In genomic region chr12:124721501-124722154, GRCh38 we compare ENCODE assay signal across 17 cellular contexts.
DNase-seq lines count a peak whose midpoint lies in the region; ATAC-seq and TF ChIP-seq lines count a peak whose summit lies in the region.
"Had no signal": no experiment of that assay in that cellular context is flagged by ENCODE, and none has a peak within 500 bp of the region (broad histone marks: within the 10 kb centered on the region; RNA-seq: fewer than 3 reads in every experiment).

No MANE protein-coding gene starts in this region.

- POLR2A ChIA-PET in SK-N-SH (lab: Yijun Ruan, JAX), result no interaction called here

- DNase-seq in Daoy (ENCODE audit: low read depth), result peak; percentile 64
- DNase-seq in SK-N-SH, result no peak
- DNase-seq in hepatocyte (ENCODE audit: low spot score), result no peak
- no peak for DNase-seq in smooth muscle cell (lab: John Stamatoyannopoulos, UW; ENCODE audit: unreplicated experiment)
- DNase-seq in dedifferentiated amniotic fluid mesenchymal stem cell (ENCODE audit: extremely low spot score), result no peak
- DNase-seq: activated CD4-positive, alpha-beta T cell treated with anti-CD3 and anti-CD28 coated beads, Interleukin-2, amount 50 U/mL, for 1 hour; activated T-cell treated with anti-CD3 and anti-CD28 coated beads for 4 hours; AML-193; effector CD4-positive, alpha-beta T cell; naive B cell; NCI-H446; stimulated activated naive CD8-positive, alpha-beta T cell treated with anti-CD3 and anti-CD28 coated beads, Interleukin-15, amount 100 ng/mL, for 72 hours had no signal

- H3K9me2 ChIP-seq in SK-N-SH, result no peaks in the 10 kb centered on the region
- no peaks in the 10 kb centered on the region for H3K9me2 ChIP-seq in hepatocyte (replicated peaks; ENCODE audit: insufficient read depth)

- CTCF ChIA-PET in SK-N-SH (lab: Yijun Ruan, JAX), result interaction anchor here (0.6 to 1.6 kb wide), 5 partner anchors 160 to 370 kb away, joined by 3 to 5 read pairs (median 4); no protein-coding TSS in a partner anchor

- no peaks in the 10 kb centered on the region for H3K36me3 ChIP-seq in SK-N-SH (replicated peaks in 1 of 2; ENCODE audit: control insufficient read depth in 1 of 2, insufficient read depth in 2 of 2, low read length in 1 of 2)
- H3K36me3 ChIP-seq in hepatocyte (replicated peaks; ENCODE audit: insufficient read depth, low read depth), result no peaks in the 10 kb centered on the region
- no peaks in the 10 kb centered on the region for H3K36me3 ChIP-seq in smooth muscle cell (ENCODE audit: low read depth)
- H3K36me3 ChIP-seq: MG63 had no signal

- peaks cover 14 to 37% of the 10 kb centered on the region in 2 experiments; a peak in 3 of 4 replicates for H3K4me1 ChIP-seq in SK-N-SH (ENCODE audit: control insufficient read depth in 1 of 2, insufficient read depth in 2 of 2, low read depth in 1 of 2, low read length in 1 of 2)
- peaks cover 12% of the 10 kb centered on the region for H3K4me1 ChIP-seq in hepatocyte (ENCODE audit: insufficient read depth)
- H3K4me1 ChIP-seq in smooth muscle cell (ENCODE audit: low read depth), result no peaks in the 10 kb centered on the region

- H3K9ac ChIP-seq in SK-N-SH (peak overlapping the region; percentile 43; the same call in 1 of the 2 replicates), smooth muscle cell (ENCODE audit: low read depth) (no peak overlapping the region)

- ATAC-seq in HG02938 (IDR thresholded peaks at IDR 0.05; ENCODE audit: unreplicated experiment), result no peak
- ATAC-seq in GM21526 (IDR thresholded peaks at IDR 0.05; ENCODE audit: low FRiP score, unreplicated experiment), result no peak
- no peak for ATAC-seq in GM21717 (IDR thresholded peaks at IDR 0.05; ENCODE audit: unreplicated experiment)
- ATAC-seq: stimulated activated naive CD8-positive, alpha-beta T cell treated with anti-CD3 and anti-CD28 coated beads, Interleukin-15, amount 100 ng/mL, for 72 hours had no signal

- H3K4me3 ChIP-seq in SK-N-SH (ENCODE audit: low read depth in 2 of 2, low read length in 1 of 2) (no peak overlapping the region), hepatocyte (no peak overlapping the region), smooth muscle cell (no peak overlapping the region)
- H3K4me3 ChIP-seq: body of pancreas, MG63 had no signal

- H3F3A ChIP-seq in SK-N-SH (replicated peaks; ENCODE audit: insufficient read depth), result peaks cover 16% of the 10 kb centered on the region
- peaks cover 7% of the 10 kb centered on the region for H3F3A ChIP-seq in smooth muscle cell (ENCODE audit: low read depth)

- H4K20me1 ChIP-seq in SK-N-SH (ENCODE audit: insufficient read depth) (no peaks in the 10 kb centered on the region), hepatocyte (ENCODE audit: insufficient read depth, poor library complexity, severe bottlenecking) (no peaks in the 10 kb centered on the region), smooth muscle cell (ENCODE audit: low read depth) (no peaks in the 10 kb centered on the region)

- H3K79me2 ChIP-seq in SK-N-SH (ENCODE audit: insufficient read depth) (no peaks in the 10 kb centered on the region), hepatocyte (no peaks in the 10 kb centered on the region), smooth muscle cell (ENCODE audit: low read depth) (no peaks in the 10 kb centered on the region)

- H2AFZ ChIP-seq in SK-N-SH (ENCODE audit: low read depth) (no peak overlapping the region), hepatocyte (no peak overlapping the region), smooth muscle cell (ENCODE audit: low read depth) (no peak overlapping the region)

- H3K27ac ChIP-seq in SK-N-SH (ENCODE audit: low read depth in 2 of 2, low read length in 1 of 2) (peak overlapping the region; percentile 88 to 98), hepatocyte (peak overlapping the region; percentile 74), smooth muscle cell (ENCODE audit: low read depth) (peak overlapping the region; percentile 57)

- TF ChIP-seq CTCF in SK-N-SH (IDR thresholded peaks at IDR 0.05), result no peak
- TF ChIP-seq CTCF in hepatocyte (IDR thresholded peaks at IDR 0.05; ENCODE audit: poor library complexity), result no peak
- TF ChIP-seq CTCF in smooth muscle cell (IDR thresholded peaks at IDR 0.05; ENCODE audit: borderline replicate concordance, insufficient read depth, poor library complexity, severe bottlenecking), result no peak

- H3K27me3 ChIP-seq in SK-N-SH (ENCODE audit: insufficient read depth) (no peaks in the 10 kb centered on the region), hepatocyte (no peaks in the 10 kb centered on the region), smooth muscle cell (ENCODE audit: low read depth) (no peaks in the 10 kb centered on the region)
- H3K27me3 ChIP-seq: body of pancreas, MG63 had no signal

- no peak for TF ChIP-seq RAD21 in SK-N-SH (IDR thresholded peaks at IDR 0.05; ENCODE audit: low read length)

- peak overlapping the region; percentile 57 for H3K4me2 ChIP-seq in SK-N-SH
- no peak overlapping the region for H3K4me2 ChIP-seq in hepatocyte
- no peak overlapping the region for H3K4me2 ChIP-seq in smooth muscle cell

- no peaks in the 10 kb centered on the region for H3K9me3 ChIP-seq in SK-N-SH
- no peaks in the 10 kb centered on the region for H3K9me3 ChIP-seq in hepatocyte (ENCODE audit: low read depth)
- H3K9me3 ChIP-seq in smooth muscle cell (replicated peaks; ENCODE audit: low read depth), result no peaks in the 10 kb centered on the region
- H3K9me3 ChIP-seq: body of pancreas, MG63 had no signal

- WGBS in SK-N-SH (ENCODE audit: low lambda C conversion rate), result 83% methylated on average over 3 of the region's 3 CpGs
- WGBS in hepatocyte (ENCODE audit: low lambda C conversion rate, missing lambda C conversion rate), result 80% methylated on average over 3 of the region's 3 CpGs
- WGBS in smooth muscle cell (ENCODE audit: low lambda C conversion rate), result 62% methylated on average over 3 of the region's 3 CpGs

- TF ChIP-seq EP300 in SK-N-SH (IDR thresholded peaks at IDR 0.05; ENCODE audit: borderline replicate concordance in 1 of 2, low read depth in 1 of 2, low read length in 1 of 2), result no peak

TF ChIP-seq in SK-N-SH, 30 proteins besides CTCF, POLR2A, EP300 and RAD21:
- TF ChIP-seq NFIC (IDR thresholded peaks at IDR 0.05; ENCODE audit: borderline replicate concordance) (peak; percentile 53; the same call in 1 of the 2 replicates), MEF2A (IDR thresholded peaks at IDR 0.05; ENCODE audit: borderline replicate concordance, low read depth) (no peak)
